In the genomic region with DNA sequence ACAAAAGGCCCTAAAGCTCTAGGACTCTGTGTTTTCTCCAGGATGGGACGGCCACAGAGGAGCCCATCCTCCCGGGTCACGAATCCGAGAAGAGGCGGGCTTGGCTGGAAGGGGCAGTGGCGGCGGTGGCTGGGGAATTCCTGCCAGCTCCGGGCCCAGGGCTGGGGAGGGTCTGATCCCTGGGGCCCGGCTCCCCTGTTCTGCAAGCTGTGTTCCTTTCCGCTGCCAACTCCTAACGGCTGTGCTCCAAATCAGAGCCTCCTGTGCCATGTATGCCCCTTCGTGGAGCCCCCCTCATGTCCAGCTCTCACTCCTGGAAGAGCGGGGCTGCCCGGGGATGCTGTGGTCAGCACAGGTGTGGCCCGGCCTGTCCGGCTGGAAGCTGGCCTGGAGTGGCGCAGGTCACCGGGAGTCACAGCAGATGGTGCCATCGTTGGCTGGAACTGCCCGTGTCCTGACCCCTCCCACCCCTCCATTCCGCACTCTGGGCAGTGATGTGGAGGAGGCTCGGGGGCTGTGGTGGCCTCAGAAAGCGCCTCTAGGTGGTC, we compare ENCODE assay signal across 1 cellular context.
TF ChIP-seq lines count a peak whose summit lies in the region.

No MANE protein-coding gene starts in this region.

TF ChIP-seq in GM23338, 12 proteins besides CTCF, POLR2A, EP300 and RAD21 (continued from another document):
- TF ChIP-seq, protein P1, sequence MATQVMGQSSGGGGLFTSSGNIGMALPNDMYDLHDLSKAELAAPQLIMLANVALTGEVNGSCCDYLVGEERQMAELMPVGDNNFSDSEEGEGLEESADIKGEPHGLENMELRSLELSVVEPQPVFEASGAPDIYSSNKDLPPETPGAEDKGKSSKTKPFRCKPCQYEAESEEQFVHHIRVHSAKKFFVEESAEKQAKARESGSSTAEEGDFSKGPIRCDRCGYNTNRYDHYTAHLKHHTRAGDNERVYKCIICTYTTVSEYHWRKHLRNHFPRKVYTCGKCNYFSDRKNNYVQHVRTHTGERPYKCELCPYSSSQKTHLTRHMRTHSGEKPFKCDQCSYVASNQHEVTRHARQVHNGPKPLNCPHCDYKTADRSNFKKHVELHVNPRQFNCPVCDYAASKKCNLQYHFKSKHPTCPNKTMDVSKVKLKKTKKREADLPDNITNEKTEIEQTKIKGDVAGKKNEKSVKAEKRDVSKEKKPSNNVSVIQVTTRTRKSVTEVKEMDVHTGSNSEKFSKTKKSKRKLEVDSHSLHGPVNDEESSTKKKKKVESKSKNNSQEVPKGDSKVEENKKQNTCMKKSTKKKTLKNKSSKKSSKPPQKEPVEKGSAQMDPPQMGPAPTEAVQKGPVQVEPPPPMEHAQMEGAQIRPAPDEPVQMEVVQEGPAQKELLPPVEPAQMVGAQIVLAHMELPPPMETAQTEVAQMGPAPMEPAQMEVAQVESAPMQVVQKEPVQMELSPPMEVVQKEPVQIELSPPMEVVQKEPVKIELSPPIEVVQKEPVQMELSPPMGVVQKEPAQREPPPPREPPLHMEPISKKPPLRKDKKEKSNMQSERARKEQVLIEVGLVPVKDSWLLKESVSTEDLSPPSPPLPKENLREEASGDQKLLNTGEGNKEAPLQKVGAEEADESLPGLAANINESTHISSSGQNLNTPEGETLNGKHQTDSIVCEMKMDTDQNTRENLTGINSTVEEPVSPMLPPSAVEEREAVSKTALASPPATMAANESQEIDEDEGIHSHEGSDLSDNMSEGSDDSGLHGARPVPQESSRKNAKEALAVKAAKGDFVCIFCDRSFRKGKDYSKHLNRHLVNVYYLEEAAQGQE (IDR thresholded peaks at IDR 0.05; ENCODE audit: unreplicated experiment): no peak
- TF ChIP-seq NANOG (IDR thresholded peaks at IDR 0.05; ENCODE audit: borderline replicate concordance) (no peak), ZNF114 (CRISPR knock-in tag; IDR thresholded peaks at IDR 0.05) (no peak), EZH2 (IDR thresholded peaks at IDR 0.05; ENCODE audit: low read depth, unreplicated experiment) (no peak), ZNF331 (CRISPR knock-in tag; IDR thresholded peaks at IDR 0.05; ENCODE audit: low read depth) (no peak), JUNB (IDR thresholded peaks at IDR 0.05; ENCODE audit: unreplicated experiment) (no peak)
- TF ChIP-seq, protein P2, sequence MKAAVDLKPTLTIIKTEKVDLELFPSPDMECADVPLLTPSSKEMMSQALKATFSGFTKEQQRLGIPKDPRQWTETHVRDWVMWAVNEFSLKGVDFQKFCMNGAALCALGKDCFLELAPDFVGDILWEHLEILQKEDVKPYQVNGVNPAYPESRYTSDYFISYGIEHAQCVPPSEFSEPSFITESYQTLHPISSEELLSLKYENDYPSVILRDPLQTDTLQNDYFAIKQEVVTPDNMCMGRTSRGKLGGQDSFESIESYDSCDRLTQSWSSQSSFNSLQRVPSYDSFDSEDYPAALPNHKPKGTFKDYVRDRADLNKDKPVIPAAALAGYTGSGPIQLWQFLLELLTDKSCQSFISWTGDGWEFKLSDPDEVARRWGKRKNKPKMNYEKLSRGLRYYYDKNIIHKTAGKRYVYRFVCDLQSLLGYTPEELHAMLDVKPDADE (IDR thresholded peaks at IDR 0.05): no peak
- TF ChIP-seq, protein P3, sequence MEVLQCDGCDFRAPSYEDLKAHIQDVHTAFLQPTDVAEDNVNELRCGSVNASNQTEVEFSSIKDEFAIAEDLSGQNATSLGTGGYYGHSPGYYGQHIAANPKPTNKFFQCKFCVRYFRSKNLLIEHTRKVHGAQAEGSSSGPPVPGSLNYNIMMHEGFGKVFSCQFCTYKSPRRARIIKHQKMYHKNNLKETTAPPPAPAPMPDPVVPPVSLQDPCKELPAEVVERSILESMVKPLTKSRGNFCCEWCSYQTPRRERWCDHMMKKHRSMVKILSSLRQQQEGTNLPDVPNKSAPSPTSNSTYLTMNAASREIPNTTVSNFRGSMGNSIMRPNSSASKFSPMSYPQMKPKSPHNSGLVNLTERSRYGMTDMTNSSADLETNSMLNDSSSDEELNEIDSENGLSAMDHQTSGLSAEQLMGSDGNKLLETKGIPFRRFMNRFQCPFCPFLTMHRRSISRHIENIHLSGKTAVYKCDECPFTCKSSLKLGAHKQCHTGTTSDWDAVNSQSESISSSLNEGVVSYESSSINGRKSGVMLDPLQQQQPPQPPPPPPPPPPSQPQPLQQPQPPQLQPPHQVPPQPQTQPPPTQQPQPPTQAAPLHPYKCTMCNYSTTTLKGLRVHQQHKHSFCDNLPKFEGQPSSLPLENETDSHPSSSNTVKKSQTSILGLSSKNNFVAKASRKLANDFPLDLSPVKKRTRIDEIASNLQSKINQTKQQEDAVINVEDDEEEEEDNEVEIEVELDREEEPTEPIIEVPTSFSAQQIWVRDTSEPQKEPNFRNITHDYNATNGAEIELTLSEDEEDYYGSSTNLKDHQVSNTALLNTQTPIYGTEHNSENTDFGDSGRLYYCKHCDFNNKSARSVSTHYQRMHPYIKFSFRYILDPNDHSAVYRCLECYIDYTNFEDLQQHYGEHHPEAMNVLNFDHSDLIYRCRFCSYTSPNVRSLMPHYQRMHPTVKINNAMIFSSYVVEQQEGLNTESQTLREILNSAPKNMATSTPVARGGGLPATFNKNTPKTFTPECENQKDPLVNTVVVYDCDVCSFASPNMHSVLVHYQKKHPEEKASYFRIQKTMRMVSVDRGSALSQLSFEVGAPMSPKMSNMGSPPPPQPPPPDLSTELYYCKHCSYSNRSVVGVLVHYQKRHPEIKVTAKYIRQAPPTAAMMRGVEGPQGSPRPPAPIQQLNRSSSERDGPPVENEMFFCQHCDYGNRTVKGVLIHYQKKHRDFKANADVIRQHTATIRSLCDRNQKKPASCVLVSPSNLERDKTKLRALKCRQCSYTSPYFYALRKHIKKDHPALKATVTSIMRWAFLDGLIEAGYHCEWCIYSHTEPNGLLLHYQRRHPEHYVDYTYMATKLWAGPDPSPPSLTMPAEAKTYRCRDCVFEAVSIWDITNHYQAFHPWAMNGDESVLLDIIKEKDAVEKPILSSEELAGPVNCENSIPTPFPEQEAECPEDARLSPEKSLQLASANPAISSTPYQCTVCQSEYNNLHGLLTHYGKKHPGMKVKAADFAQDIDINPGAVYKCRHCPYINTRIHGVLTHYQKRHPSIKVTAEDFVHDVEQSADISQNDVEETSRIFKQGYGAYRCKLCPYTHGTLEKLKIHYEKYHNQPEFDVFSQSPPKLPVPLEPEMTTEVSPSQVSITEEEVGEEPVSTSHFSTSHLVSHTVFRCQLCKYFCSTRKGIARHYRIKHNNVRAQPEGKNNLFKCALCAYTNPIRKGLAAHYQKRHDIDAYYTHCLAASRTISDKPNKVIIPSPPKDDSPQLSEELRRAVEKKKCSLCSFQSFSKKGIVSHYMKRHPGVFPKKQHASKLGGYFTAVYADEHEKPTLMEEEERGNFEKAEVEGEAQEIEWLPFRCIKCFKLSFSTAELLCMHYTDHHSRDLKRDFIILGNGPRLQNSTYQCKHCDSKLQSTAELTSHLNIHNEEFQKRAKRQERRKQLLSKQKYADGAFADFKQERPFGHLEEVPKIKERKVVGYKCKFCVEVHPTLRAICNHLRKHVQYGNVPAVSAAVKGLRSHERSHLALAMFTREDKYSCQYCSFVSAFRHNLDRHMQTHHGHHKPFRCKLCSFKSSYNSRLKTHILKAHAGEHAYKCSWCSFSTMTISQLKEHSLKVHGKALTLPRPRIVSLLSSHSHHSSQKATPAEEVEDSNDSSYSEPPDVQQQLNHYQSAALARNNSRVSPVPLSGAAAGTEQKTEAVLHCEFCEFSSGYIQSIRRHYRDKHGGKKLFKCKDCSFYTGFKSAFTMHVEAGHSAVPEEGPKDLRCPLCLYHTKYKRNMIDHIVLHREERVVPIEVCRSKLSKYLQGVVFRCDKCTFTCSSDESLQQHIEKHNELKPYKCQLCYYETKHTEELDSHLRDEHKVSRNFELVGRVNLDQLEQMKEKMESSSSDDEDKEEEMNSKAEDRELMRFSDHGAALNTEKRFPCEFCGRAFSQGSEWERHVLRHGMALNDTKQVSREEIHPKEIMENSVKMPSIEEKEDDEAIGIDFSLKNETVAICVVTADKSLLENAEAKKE (CRISPR knock-in tag; IDR thresholded peaks at IDR 0.05): no peak
